Comparison of ENCODE assay signal across 10 cellular contexts in genomic region chr6:37535701-37536461, GRCh38. TPM values are rescaled to one million over a fixed set of nuclear protein-coding genes. Genes with fewer than 3 reads are reported as not detected.
DNase-seq lines count a peak whose midpoint lies in the region; ATAC-seq, FAIRE-seq and TF ChIP-seq lines count a peak whose summit lies in the region.
"Had no signal": no experiment of that assay in that cellular context is flagged by ENCODE, and none has a peak within 500 bp of the region (broad histone marks: within the 10 kb centered on the region; RNA-seq: fewer than 3 reads in every experiment).

No MANE protein-coding gene starts in this region.

- no peak for TF ChIP-seq CTCF in natural killer cell (IDR thresholded peaks at IDR 0.05)

- H3K27me3 Mint-ChIP-seq in natural killer cell (ENCODE audit: low read depth in 2 of 2): peaks cover 43 to 48% of the 10 kb centered on the region in 2 donors

- H3K27ac Mint-ChIP-seq in natural killer cell: peak overlapping the region in 1 of 2 donors; percentile 45

- intact Hi-C loops in natural killer cell (cut with micrococcal nuclease): loop anchor here (2.0 kb wide), 1 partner anchor 19 kb away; no protein-coding TSS in a partner anchor

- no peaks in the 10 kb centered on the region for H3K9me3 Mint-ChIP-seq in natural killer cell

- ATAC-seq in natural killer cell: peak; percentile 47 to 74 (median 73)

- FAIRE-seq in urothelium cell line (lab: Jason Lieb, UNC): no peak
- FAIRE-seq: A204.1, islet of Langerhans had no signal

- peak overlapping the region; percentile 89 for H3K4me3 Mint-ChIP-seq in natural killer cell

- H3K4me1 Mint-ChIP-seq in natural killer cell: peaks cover 10 to 21% of the 10 kb centered on the region in 2 donors

- no peaks in the 10 kb centered on the region for H3K36me3 Mint-ChIP-seq in natural killer cell

- DNase-seq in DMS 273 (lab: John Stamatoyannopoulos, UW; ENCODE audit: unreplicated experiment): peak; percentile 78
- no peak for DNase-seq in DMS 273 treated with DMSO at 0.1 percent for 48 hours (lab: John Stamatoyannopoulos, UW)
- peak; percentile 6 for DNase-seq in LoVo (ENCODE audit: low spot score)
- peak; percentile 54 for DNase-seq in cerebellum (ENCODE audit: low spot score)
- no peak for DNase-seq in natural killer cell
- no peak for DNase-seq in urothelium cell line (ENCODE audit: low spot score)
- DNase-seq in AG08395 (ENCODE audit: low spot score): no peak
- no peak for DNase-seq in activated CD4-positive, CD25-positive, alpha-beta regulatory T cell treated with anti-CD3 and anti-CD28 coated beads, Interleukin-2, amount 50 U/mL, for 72 hours

RNA-seq across cellular contexts. Expression of gene CCDC167, which starts 36.2 kb away (rescaled TPM):
- total RNA-seq in cerebellum (11.7 TPM), natural killer cell (10 to 100 TPM; 10.2 to 27.4 (median 19.4) TPM)

Comparison
In these comparisons a context has a peak if more than half of its experiments do, and no peak if none do; other contexts are left out.
1. DNase-seq: peak in DMS 273 (single experiment), LoVo (single experiment) and cerebellum (single experiment); none in DMS 273 treated with DMSO at 0.1 percent for 48 hours (single experiment), natural killer cell (single experiment), urothelium cell line (single experiment), AG08395 (single experiment) and activated CD4-positive, CD25-positive, alpha-beta regulatory T cell treated with anti-CD3 and anti-CD28 coated beads, Interleukin-2, amount 50 U/mL, for 72 hours (single experiment).